Comparison of ENCODE assay signal across 8 cellular contexts in genomic region chr16:66961065-66961744, GRCh38. TPM values are rescaled to one million over a fixed set of nuclear protein-coding genes. Genes with fewer than 3 reads are reported as not detected.
DNase-seq lines count a peak whose midpoint lies in the region; ATAC-seq and TF ChIP-seq lines count a peak whose summit lies in the region.

Gene CES3, plus strand, starts transcription at chr16:66961266. Its CDS starts 42 bp downstream, at chr16:66961308.

- peak; percentile 57 for ATAC-seq in HG03196 (IDR thresholded peaks at IDR 0.05; ENCODE audit: unreplicated experiment)
- ATAC-seq in naive B cell (ENCODE audit: low read depth in 2 of 2) = peak; percentile 79 to 84
- no peak for ATAC-seq in thoracic aorta (ENCODE audit: insufficient number of reproducible peaks, low FRiP score, low read depth)

- no peaks in the 10 kb centered on the region for H3K27me3 ChIP-seq in thoracic aorta (replicated peaks; ENCODE audit: insufficient read depth)

- no peak within 1 kb of the TSS for H3K27ac ChIP-seq in thoracic aorta

- peak; percentile 90 for DNase-seq in ACHN
- DNase-seq in GM13976 (ENCODE audit: low spot score) = peak; percentile 77
- peak; percentile 81 to 85 for DNase-seq in NCI-H526 (lab: John Stamatoyannopoulos, UW)
- peak; percentile 60 for DNase-seq in activated CD4-positive, alpha-beta T cell treated with anti-CD3 and anti-CD28 coated beads, Interleukin-2, amount 50 U/mL, for 1 hour
- DNase-seq in erythroblast (lab: John Stamatoyannopoulos, UW) = peak; percentile 68 to 75
- DNase-seq in naive B cell = peak; percentile 19
- no peak for DNase-seq in thoracic aorta (ENCODE audit: low spot score)

- H3K4me3 Mint-ChIP-seq in naive B cell = peak within 1 kb of the TSS in 7 of 8 donors; percentile 31 to 75 (median 56)

- no peak for TF ChIP-seq POLR2A in erythroblast (IDR thresholded peaks at IDR 0.05; ENCODE audit: low read length)

- no peaks in the 10 kb centered on the region for H3K4me1 ChIP-seq in thoracic aorta (ENCODE audit: control insufficient read depth in 1 of 2, low read depth in 2 of 2)

- peaks cover 13 to 27% (median 17%) of the 10 kb centered on the region in 3 donors for H3K4me1 Mint-ChIP-seq in naive B cell

- H3K27ac Mint-ChIP-seq in naive B cell = peak within 1 kb of the TSS in 4 of 6 donors; percentile 14 to 92 (median 80)

- no peaks in the 10 kb centered on the region for H3K36me3 Mint-ChIP-seq in naive B cell

- no peak within 1 kb of the TSS for H3K4me3 ChIP-seq in thoracic aorta

- no peaks in the 10 kb centered on the region for H3K9me3 Mint-ChIP-seq in naive B cell

- TF ChIP-seq CTCF in GM13976 (IDR thresholded peaks at IDR 0.05; ENCODE audit: borderline replicate concordance, control extremely low read depth, extremely low read depth, insufficient read depth, missing control alignments) = peak; percentile 74
- peak; percentile 49 for TF ChIP-seq CTCF in thoracic aorta (IDR thresholded peaks at IDR 0.05)

- no peaks in the 10 kb centered on the region for H3K36me3 ChIP-seq in thoracic aorta

- in situ Hi-C loops in ACHN (cut with HindIII; ENCODE audit: low pct_ligation_motif_present, low pct_unique_long_range_greater_than_20kb, low sequenced_read_pairs) = no loop called here
- in situ Hi-C loops in GM13976 (cut with MboI; ENCODE audit: low sequenced_read_pairs, unreplicated experiment) = loop anchor here (25.0 kb wide), 2 partner anchors 201 to 451 kb away; partner anchors contain the start of genes B3GNT9, FBXL8, HSF4 and NOL3

- peaks cover 8 to 40% (median 26%) of the 10 kb centered on the region in 3 donors for H3K27me3 Mint-ChIP-seq in naive B cell

- H3K9me3 ChIP-seq in thoracic aorta = no peaks in the 10 kb centered on the region

RNA-seq across cellular contexts. Expression of gene CES3, which starts in this region (rescaled TPM):
- under 1 TPM in 1 of 6 donors, not detected in 5; 0.66 TPM for polyA plus RNA-seq in naive B cell (ENCODE audit: low read depth in 6 of 6)
- total RNA-seq in thoracic aorta = 1 to 10 TPM in 1 of 2 donors, under 1 TPM in 1; 0.63 to 1.1 TPM

Comparison
In these comparisons a context has a peak if more than half of its experiments do, and no peak if none do; other contexts are left out.
1. Peak in DNase-seq and ATAC-seq in naive B cell; RNA of the gene not detected or under 1 TPM.